16 cellular contexts compared by ENCODE assay signal in genomic region chr3:191557322-191557721, GRCh38.
A peak's percentile ranks its signal among the peaks of the same experiment; 100 is the strongest.
DNase-seq lines count a peak whose midpoint lies in the region; ATAC-seq and TF ChIP-seq lines count a peak whose summit lies in the region.
"Had no signal": no experiment of that assay in that cellular context is flagged by ENCODE, and none has a peak within 500 bp of the region (broad histone marks: within the 10 kb centered on the region; RNA-seq: fewer than 3 reads in every experiment).

No MANE protein-coding gene starts in this region.

- H3K4me1 Mint-ChIP-seq in endodermal cell: peaks cover 2% of the 10 kb centered on the region
- no peaks in the 10 kb centered on the region for H3K4me1 Mint-ChIP-seq in activated CD8-positive, alpha-beta T cell treated with anti-CD3 and anti-CD28 coated beads, Interleukin-2, amount 10 ng/mL, durations not matched to agents 7 days and 5 days (ENCODE audit: low read depth)
- H3K4me1 Mint-ChIP-seq: B cell; CD4-positive, CD25-positive, alpha-beta regulatory T cell; CD8-positive, alpha-beta memory T cell had no signal

- POLR2A ChIA-PET in A673 (lab: Charles Lee; ENCODE audit: low non-redundant PET): interaction anchor here (0.6 kb wide), 1 partner anchor 1218 kb away, joined by 3 read pairs; no protein-coding TSS in a partner anchor
- POLR2A ChIA-PET in activated CD8-positive, alpha-beta T cell treated with anti-CD3 and anti-CD28 coated beads, Interleukin-2, amount 10 ng/mL, durations not matched to agents 7 days and 5 days (lab: Charles Lee): no interaction called here

- peaks cover 6% of the 10 kb centered on the region for H3K36me3 Mint-ChIP-seq in endodermal cell (ENCODE audit: low read depth)
- no peaks in the 10 kb centered on the region for H3K36me3 Mint-ChIP-seq in activated CD8-positive, alpha-beta T cell treated with anti-CD3 and anti-CD28 coated beads, Interleukin-2, amount 10 ng/mL, durations not matched to agents 7 days and 5 days (ENCODE audit: low read depth)
- H3K36me3 Mint-ChIP-seq: CD4-positive, CD25-positive, alpha-beta regulatory T cell; CD8-positive, alpha-beta memory T cell had no signal

- H3K4me1 ChIP-seq in A673 (ENCODE audit: insufficient read depth, low read length, poor library complexity, severe bottlenecking): no peaks in the 10 kb centered on the region
- H3K4me1 ChIP-seq in endodermal cell (ENCODE audit: control insufficient read depth, insufficient read depth, low read length): peaks cover 2% of the 10 kb centered on the region
- H3K4me1 ChIP-seq in spleen: no peaks in the 10 kb centered on the region
- H3K4me1 ChIP-seq: BLaER1 treated with 17β-estradiol and CSF1 and Interleukin-3, amounts not matched to agents 10 nM and 100 nM; HAP-1 had no signal

- no peak overlapping the region for H3K27ac Mint-ChIP-seq in endodermal cell
- H3K27ac Mint-ChIP-seq in activated CD8-positive, alpha-beta T cell treated with anti-CD3 and anti-CD28 coated beads, Interleukin-2, amount 10 ng/mL, durations not matched to agents 7 days and 5 days: no peak overlapping the region
- H3K27ac Mint-ChIP-seq: B cell; CD4-positive, CD25-positive, alpha-beta regulatory T cell; CD8-positive, alpha-beta memory T cell had no signal

- H3K4me3 Mint-ChIP-seq in endodermal cell: no peak overlapping the region
- H3K4me3 Mint-ChIP-seq in activated CD8-positive, alpha-beta T cell treated with anti-CD3 and anti-CD28 coated beads, Interleukin-2, amount 10 ng/mL, durations not matched to agents 7 days and 5 days: no peak overlapping the region
- H3K4me3 Mint-ChIP-seq: B cell; CD4-positive, CD25-positive, alpha-beta regulatory T cell; CD8-positive, alpha-beta memory T cell had no signal

- TF ChIP-seq POLR2A in NB4 (IDR thresholded peaks at IDR 0.05; ENCODE audit: extremely low read depth, insufficient read length) (no peak), spleen (IDR thresholded peaks at IDR 0.05) (no peak)

- no peaks in the 10 kb centered on the region for H3K9me3 ChIP-seq in A673 (ENCODE audit: low read depth, low read length, poor library complexity, severe bottlenecking)
- H3K9me3 ChIP-seq in endodermal cell (ENCODE audit: control insufficient read depth, low read length): peaks cover 56% of the 10 kb centered on the region
- H3K9me3 ChIP-seq in spleen: peaks cover 0 to 4% (median 0%) of the 10 kb centered on the region in 8 donors
- H3K9me3 ChIP-seq: BLaER1 treated with 17β-estradiol and CSF1 and Interleukin-3, amounts not matched to agents 10 nM and 100 nM; HAP-1 had no signal

- WGBS in endodermal cell (ENCODE audit: insufficient coverage in 1 of 2, insufficient read length in 1 of 2), 2 experiments: 93 to 100% methylated on average over 2 of the region's 2 CpGs
- WGBS in spleen, 5 donors: 71 to 83% (median 79%) methylated on average over 2 of the region's 2 CpGs

- H3K4me3 ChIP-seq in A673 (ENCODE audit: low read depth, low read length, poor library complexity, severe bottlenecking) (no peak overlapping the region), NB4 (ENCODE audit: low read depth, low read length) (no peak overlapping the region), endodermal cell (ENCODE audit: low read length) (peak overlapping the region; percentile 32), spleen (no peak overlapping the region)
- H3K4me3 ChIP-seq: BLaER1 treated with 17β-estradiol and CSF1 and Interleukin-3, amounts not matched to agents 10 nM and 100 nM; HAP-1 had no signal

- H3K9me3 Mint-ChIP-seq in endodermal cell: peaks cover 25% of the 10 kb centered on the region
- peaks cover 3% of the 10 kb centered on the region for H3K9me3 Mint-ChIP-seq in activated CD8-positive, alpha-beta T cell treated with anti-CD3 and anti-CD28 coated beads, Interleukin-2, amount 10 ng/mL, durations not matched to agents 7 days and 5 days (ENCODE audit: insufficient read depth)

- no peak overlapping the region for H3K9ac ChIP-seq in endodermal cell (ENCODE audit: extremely low read depth, low read length, poor library complexity, severe bottlenecking)
- H3K9ac ChIP-seq: BLaER1 treated with 17β-estradiol and CSF1 and Interleukin-3, amounts not matched to agents 10 nM and 100 nM had no signal

- intact Hi-C loops in A673 (cut with micrococcal nuclease; ENCODE audit: unreplicated experiment) (no loop called here), spleen (cut with DNase I; ENCODE audit: low total_unique reads) (no loop called here)

- CTCF ChIA-PET in A673 (lab: Charles Lee): no interaction called here
- CTCF ChIA-PET in activated CD8-positive, alpha-beta T cell treated with anti-CD3 and anti-CD28 coated beads, Interleukin-2, amount 10 ng/mL, durations not matched to agents 7 days and 5 days (lab: Charles Lee): no interaction called here

- peak; percentile 25 for DNase-seq in A673 (ENCODE audit: low spot score)
- peak; percentile 1 for DNase-seq in NB4 (ENCODE audit: low read depth)
- no peak for DNase-seq in endodermal cell
- no peak for DNase-seq in spleen
- DNase-seq in activated CD8-positive, alpha-beta T cell treated with anti-CD3 and anti-CD28 coated beads, Interleukin-2, amount 10 ng/mL, durations not matched to agents 7 days and 5 days: no peak
- DNase-seq in NCI-H1417 (lab: John Stamatoyannopoulos, UW): no peak
- DNase-seq: 8988T; CD4-positive, CD25-positive, alpha-beta regulatory T cell; CD8-positive, alpha-beta memory T cell; COR-L47; DMS 273 treated with DMSO at 0.1 percent for 48 hours; DMS53 had no signal

- no peak for ATAC-seq in activated CD8-positive, alpha-beta T cell treated with anti-CD3 and anti-CD28 coated beads, Interleukin-2, amount 10 ng/mL, durations not matched to agents 7 days and 5 days
- ATAC-seq in HG03342 (IDR thresholded peaks at IDR 0.05; ENCODE audit: unreplicated experiment): no peak

- BruUV-seq in A673 (replicated peaks; lab: Mats Ljungman, UMichigan): no TSS peak

- H3K27me3 Mint-ChIP-seq in endodermal cell (ENCODE audit: insufficient read depth): no peaks in the 10 kb centered on the region
- H3K27me3 Mint-ChIP-seq in activated CD8-positive, alpha-beta T cell treated with anti-CD3 and anti-CD28 coated beads, Interleukin-2, amount 10 ng/mL, durations not matched to agents 7 days and 5 days (ENCODE audit: low read depth): no peaks in the 10 kb centered on the region
- H3K27me3 Mint-ChIP-seq: CD4-positive, CD25-positive, alpha-beta regulatory T cell; CD8-positive, alpha-beta memory T cell had no signal

- H3K27me3 ChIP-seq in A673 (replicated peaks; ENCODE audit: insufficient read depth, low read depth, low read length, poor library complexity) (no peaks in the 10 kb centered on the region), endodermal cell (ENCODE audit: control insufficient read depth, insufficient read depth, low read length, poor library complexity, severe bottlenecking) (no peaks in the 10 kb centered on the region), spleen (replicated peaks in 1 of 7) (no peaks in the 10 kb centered on the region)
- H3K27me3 ChIP-seq: BLaER1 treated with 17β-estradiol and CSF1 and Interleukin-3, amounts not matched to agents 10 nM and 100 nM had no signal

- TF ChIP-seq CTCF in A673 (conservative IDR thresholded peaks at IDR 0.05; ENCODE audit: low read depth, low read length) (no peak), NB4 (IDR thresholded peaks at IDR 0.05; ENCODE audit: low read depth, low read length) (no peak), endodermal cell (conservative IDR thresholded peaks at IDR 0.05) (no peak), spleen (IDR thresholded peaks at IDR 0.05 in 8 of 11, conservative IDR thresholded peaks at IDR 0.05 in 3 of 11) (no peak)

- H3K36me3 ChIP-seq in A673 (ENCODE audit: insufficient read depth, low read length, poor library complexity, severe bottlenecking): no peaks in the 10 kb centered on the region
- H3K36me3 ChIP-seq in endodermal cell (ENCODE audit: control insufficient read depth, insufficient read depth, low read length): peaks cover 5% of the 10 kb centered on the region
- no peaks in the 10 kb centered on the region for H3K36me3 ChIP-seq in spleen
- H3K36me3 ChIP-seq: BLaER1 treated with 17β-estradiol and CSF1 and Interleukin-3, amounts not matched to agents 10 nM and 100 nM; HAP-1 had no signal

- H3K27ac ChIP-seq in A673 (ENCODE audit: low read depth, low read length, poor library complexity, severe bottlenecking) (no peak overlapping the region), endodermal cell (ENCODE audit: low read depth, low read length) (no peak overlapping the region), spleen (peak overlapping the region in 5 of 8 donors; percentile 27 to 51 (median 49))
- H3K27ac ChIP-seq: BLaER1 treated with 17β-estradiol and CSF1 and Interleukin-3, amounts not matched to agents 10 nM and 100 nM had no signal

Comparison
In these comparisons a context has a peak if more than half of its experiments do, and no peak if none do; other contexts are left out.
1. DNase-seq: peak in A673 (single experiment) and NB4 (single experiment); none in endodermal cell (single experiment), spleen (single experiment), activated CD8-positive, alpha-beta T cell treated with anti-CD3 and anti-CD28 coated beads, Interleukin-2, amount 10 ng/mL, durations not matched to agents 7 days and 5 days (single experiment) and NCI-H1417 (0 of 3).
2. H3K27ac ChIP-seq: peak in spleen (5 of 8); none in A673 (single experiment) and endodermal cell (single experiment).